In genomic region chr2:137977790-137978189, GRCh38 we compare ENCODE assay signal across 1 cellular context.
TF ChIP-seq lines count a peak whose summit lies in the region.

No MANE protein-coding gene starts in this region.

TF ChIP-seq in HepG2, 621 proteins besides CTCF, POLR2A, EP300 and RAD21 (continued from another document):
- TF ChIP-seq IRF1 (CRISPR knock-in tag; IDR thresholded peaks at IDR 0.05; ENCODE audit: low read depth) (no peak), PAF1 (CRISPR knock-in tag; IDR thresholded peaks at IDR 0.05) (0 out of 2 replicates have a peak, but pooled peaks have one; percentile 59), AHDC1 (CRISPR knock-in tag; IDR thresholded peaks at IDR 0.05; ENCODE audit: borderline replicate concordance) (no peak), ZMAT3 (CRISPR knock-in tag; conservative IDR thresholded peaks at IDR 0.05) (no peak), KLF16 (CRISPR knock-in tag; IDR thresholded peaks at IDR 0.05) (0 out of 4 replicates have a peak, but pooled peaks of 1 of the 2 experiments have one; percentile 33), HCFC1 (IDR thresholded peaks at IDR 0.05; ENCODE audit: low read depth, low read length) (no peak), MTERF4 (CRISPR knock-in tag; IDR thresholded peaks at IDR 0.05) (no peak), POLR2G (IDR thresholded peaks at IDR 0.05; ENCODE audit: low read depth, low read length) (0 out of 2 replicates have a peak, but pooled peaks have one; percentile 35)
- TF ChIP-seq, protein P1, sequence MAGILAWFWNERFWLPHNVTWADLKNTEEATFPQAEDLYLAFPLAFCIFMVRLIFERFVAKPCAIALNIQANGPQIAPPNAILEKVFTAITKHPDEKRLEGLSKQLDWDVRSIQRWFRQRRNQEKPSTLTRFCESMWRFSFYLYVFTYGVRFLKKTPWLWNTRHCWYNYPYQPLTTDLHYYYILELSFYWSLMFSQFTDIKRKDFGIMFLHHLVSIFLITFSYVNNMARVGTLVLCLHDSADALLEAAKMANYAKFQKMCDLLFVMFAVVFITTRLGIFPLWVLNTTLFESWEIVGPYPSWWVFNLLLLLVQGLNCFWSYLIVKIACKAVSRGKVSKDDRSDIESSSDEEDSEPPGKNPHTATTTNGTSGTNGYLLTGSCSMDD (CRISPR knock-in tag; IDR thresholded peaks at IDR 0.05): no peak
TF ChIP-seq in HepG2: peak in this region for 4.
